Comparison of ENCODE assay signal across 26 cellular contexts in the genomic region with DNA sequence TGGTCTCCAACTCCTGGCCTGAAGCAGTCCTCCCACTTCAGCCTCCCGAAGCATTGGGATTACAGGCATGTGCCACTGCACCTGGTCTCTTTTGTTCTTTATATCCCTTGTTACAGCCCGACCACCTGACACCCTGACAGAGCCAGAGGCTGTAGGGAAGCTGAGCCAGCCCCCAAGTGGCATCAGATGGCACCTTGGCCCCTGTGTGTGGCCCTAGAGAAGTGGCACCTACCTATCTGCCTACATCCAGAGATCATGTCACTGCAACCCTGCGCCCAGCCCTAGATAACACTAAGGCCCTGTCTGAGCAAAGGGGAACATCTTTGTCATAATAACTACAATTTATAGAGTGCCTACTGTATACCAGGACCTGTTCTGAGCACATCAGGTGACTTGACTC.
"Had no signal": no experiment of that assay in that cellular context is flagged by ENCODE, and none has a peak within 500 bp of the region (broad histone marks: within the 10 kb centered on the region; RNA-seq: fewer than 3 reads in every experiment).

No MANE protein-coding gene starts in this region.

- H3K4me3 Mint-ChIP-seq: naive thymus-derived CD4-positive, alpha-beta T cell; natural killer cell; nephron; stimulated activated effector memory CD8-positive, alpha-beta T cell treated with anti-CD3 and anti-CD28 coated beads, Interleukin-12 subunit alpha, Interleukin-12 subunit beta, amount 100 ng/mL, for 72 hours; stimulated activated naive B cell treated with anti-CD40 and anti-IgM and Interleukin-4, amounts not matched to agents 10 μg/mL and 1 μg/mL and 100 μg/mL, for 72 hours had no signal

- H3K4me3 ChIP-seq: ovary, psoas muscle, right lobe of liver, sigmoid colon, stomach, thoracic aorta, thyroid gland, tibial nerve, upper lobe of left lung, vagina had no signal

- H3K9ac ChIP-seq: parathyroid adenoma had no signal

- H3K27me3 ChIP-seq: ovary, right lobe of liver, sigmoid colon, thyroid gland, tibial nerve, upper lobe of left lung, vagina had no signal

- H3K9me3 ChIP-seq: ovary, psoas muscle, right lobe of liver, sigmoid colon, stomach, thoracic aorta, thyroid gland, vagina had no signal

- H3K27ac Mint-ChIP-seq: naive thymus-derived CD4-positive, alpha-beta T cell; natural killer cell; nephron; progenitor cell of endocrine pancreas; stimulated activated effector memory CD8-positive, alpha-beta T cell treated with anti-CD3 and anti-CD28 coated beads, Interleukin-12 subunit alpha, Interleukin-12 subunit beta, amount 100 ng/mL, for 72 hours; stimulated activated naive B cell treated with anti-CD40 and anti-IgM and Interleukin-4, amounts not matched to agents 10 μg/mL and 1 μg/mL and 100 μg/mL, for 72 hours had no signal

- H3K4me1 Mint-ChIP-seq: natural killer cell; stimulated activated effector memory CD8-positive, alpha-beta T cell treated with anti-CD3 and anti-CD28 coated beads, Interleukin-12 subunit alpha, Interleukin-12 subunit beta, amount 100 ng/mL, for 72 hours; stimulated activated naive B cell treated with anti-CD40 and anti-IgM and Interleukin-4, amounts not matched to agents 10 μg/mL and 1 μg/mL and 100 μg/mL, for 72 hours had no signal

- H3K27ac ChIP-seq: ovary, parathyroid adenoma, psoas muscle, right lobe of liver, sigmoid colon, stomach, thoracic aorta, thyroid gland, tibial nerve, upper lobe of left lung, vagina had no signal

- H3K79me2 ChIP-seq: parathyroid adenoma had no signal

- H2AFZ ChIP-seq: parathyroid adenoma had no signal

- H3K4me1 ChIP-seq: parathyroid adenoma, psoas muscle, right lobe of liver, sigmoid colon, stomach, thyroid gland, tibial nerve, upper lobe of left lung, vagina had no signal

- ATAC-seq: naive thymus-derived CD4-positive, alpha-beta T cell; natural killer cell; psoas muscle; right cardiac atrium; stimulated activated naive B cell treated with anti-CD40 and anti-IgM and Interleukin-4, amounts not matched to agents 10 μg/mL and 1 μg/mL and 100 μg/mL, for 72 hours had no signal

- H3K9me3 Mint-ChIP-seq: natural killer cell; nephron; stimulated activated effector memory CD8-positive, alpha-beta T cell treated with anti-CD3 and anti-CD28 coated beads, Interleukin-12 subunit alpha, Interleukin-12 subunit beta, amount 100 ng/mL, for 72 hours had no signal

- H3K36me3 ChIP-seq: ovary, right lobe of liver, sigmoid colon, stomach, thoracic aorta, thyroid gland, tibial nerve, upper lobe of left lung, vagina had no signal

- DNase-seq: naive thymus-derived CD4-positive, alpha-beta T cell; natural killer cell; occipital lobe; ovary; psoas muscle; right cardiac atrium; right lobe of liver; sigmoid colon; small intestine; stimulated activated CD4-positive, alpha-beta T cell treated with anti-CD3 and anti-CD28 coated beads, Interleukin-15, amount 100 ng/mL, for 24 hours; stimulated activated CD4-positive, alpha-beta T cell treated with anti-CD3 and anti-CD28 coated beads, Interleukin-2, amount 100 ng/mL, for 24 hours; stimulated activated CD4-positive, alpha-beta T cell treated with anti-CD3 and anti-CD28 coated beads, Interleukin-2, amount 100 ng/mL, for 48 hours; stimulated activated CD4-positive, alpha-beta T cell treated with anti-CD3 and anti-CD28 coated beads, Interleukin-4, amount 100 ng/mL, for 24 hours; stimulated activated naive B cell treated with anti-CD40 and anti-IgM and Interleukin-4, amounts not matched to agents 10 μg/mL and 1 μg/mL and 100 μg/mL, for 72 hours; stimulated activated naive CD4-positive, alpha-beta T cell treated with Interleukin-2 at 50 U/mL for 16 hours; stomach; thyroid gland; trophoblast cell had no signal

- H3K36me3 Mint-ChIP-seq: natural killer cell; stimulated activated naive B cell treated with anti-CD40 and anti-IgM and Interleukin-4, amounts not matched to agents 10 μg/mL and 1 μg/mL and 100 μg/mL, for 72 hours had no signal
